In genomic region chr20:41619360-41620115, GRCh38 we compare ENCODE assay signal across 9 cellular contexts. TPM values are rescaled to one million over a fixed set of nuclear protein-coding genes. Genes with fewer than 3 reads are reported as not detected.
DNase-seq lines count a peak whose midpoint lies in the region; ATAC-seq, FAIRE-seq and TF ChIP-seq lines count a peak whose summit lies in the region.
"Had no signal": no experiment of that assay in that cellular context is flagged by ENCODE, and none has a peak within 500 bp of the region (broad histone marks: within the 10 kb centered on the region; RNA-seq: fewer than 3 reads in every experiment).

No MANE protein-coding gene starts in this region.

- ATAC-seq in HepG2 (peak; percentile 10; the same call in 2 of the 3 replicates), right lobe of liver (no peak)

- peaks cover 31% of the 10 kb centered on the region for H3K79me2 ChIP-seq in HepG2 (ENCODE audit: insufficient read depth, low read length)

- no peaks in the 10 kb centered on the region for H3K9me3 ChIP-seq in HepG2 (ENCODE audit: low read length)
- no peaks in the 10 kb centered on the region for H3K9me3 ChIP-seq in right lobe of liver
- no peaks in the 10 kb centered on the region for H3K9me3 ChIP-seq in uterus

- TF ChIP-seq CTCF in HepG2 (CRISPR knock-in tag; IDR thresholded peaks at IDR 0.05) (peak; percentile 65), right lobe of liver (IDR thresholded peaks at IDR 0.05) (no peak), uterus (IDR thresholded peaks at IDR 0.05) (no peak)

- H3K9me3 Mint-ChIP-seq in activated CD4-positive, alpha-beta memory T cell treated with anti-CD3 and anti-CD28 coated beads for 36 hours: no peaks in the 10 kb centered on the region
- H3K9me3 Mint-ChIP-seq in immature natural killer cell: no peaks in the 10 kb centered on the region

- H3K4me1 ChIP-seq in HepG2 (ENCODE audit: insufficient read depth, low read length) (peaks cover 35% of the 10 kb centered on the region), right lobe of liver (peaks cover 0 to 28% (median 14%) of the 10 kb centered on the region in 4 donors), uterus (peaks cover 0 to 8% of the 10 kb centered on the region in 2 donors)

- intact Hi-C loops in HepG2 (cut with micrococcal nuclease; ENCODE audit: unreplicated experiment) (loop anchor here (2.0 to 5.0 kb wide), 3 partner anchors 42 to 152 kb away; no protein-coding TSS in a partner anchor), right lobe of liver (cut with DNase I) (no loop called here), uterus (cut with DNase I; ENCODE audit: low total_unique reads) (no loop called here)
- intact Hi-C loops in activated CD4-positive, alpha-beta memory T cell treated with anti-CD3 and anti-CD28 coated beads for 36 hours (cut with micrococcal nuclease): loop anchor here (2.0 kb wide), 1 partner anchor 187 kb away; no protein-coding TSS in a partner anchor

- TF ChIP-seq EP300 in HepG2 (IDR thresholded peaks at IDR 0.05; ENCODE audit: low read depth in 2 of 2, low read length in 2 of 2): no peak
- TF ChIP-seq EP300 in HepG2 (CRISPR knock-in tag; IDR thresholded peaks at IDR 0.05; ENCODE audit: borderline replicate concordance): no peak

- POLR2A ChIA-PET in HepG2 (lab: Yijun Ruan, JAX): interaction anchor here (1.0 to 3.3 kb wide), 4 partner anchors 24 to 86 kb away, joined by 3 to 29 read pairs (median 10); no protein-coding TSS in a partner anchor
- POLR2A ChIA-PET in activated CD4-positive, alpha-beta memory T cell treated with anti-CD3 and anti-CD28 coated beads for 36 hours (lab: Charles Lee): interaction anchor here (0.6 kb wide), 1 partner anchor 274 kb away, joined by 3 read pairs; no protein-coding TSS in a partner anchor

- no peak overlapping the region for H3K27ac ChIP-seq in HepG2 (ENCODE audit: extremely low read length, insufficient read depth, low read length)
- no peak overlapping the region for H3K27ac ChIP-seq in right lobe of liver
- peak overlapping the region; percentile 84 to 87 for H3K27ac ChIP-seq in uterus

- H3K27me3 ChIP-seq in HepG2 (ENCODE audit: control insufficient read depth in 1 of 2, insufficient read depth in 2 of 2, low read length in 2 of 2) (no peaks in the 10 kb centered on the region; a peak in 1 of 5 replicates), right lobe of liver (no peaks in the 10 kb centered on the region), uterus (no peaks in the 10 kb centered on the region)

- peaks cover 28% of the 10 kb centered on the region for H4K20me1 ChIP-seq in HepG2 (ENCODE audit: insufficient read depth, low read length)

- BruUV-seq in HepG2 (replicated peaks; lab: Mats Ljungman, UMichigan): no TSS peak

- H3K4me1 Mint-ChIP-seq in activated CD4-positive, alpha-beta memory T cell treated with anti-CD3 and anti-CD28 coated beads for 36 hours (ENCODE audit: low read depth): peaks cover 29% of the 10 kb centered on the region
- H3K4me1 Mint-ChIP-seq in immature natural killer cell: peaks cover 25 to 41% of the 10 kb centered on the region in 2 donors

- H3K27me3 Mint-ChIP-seq in activated CD4-positive, alpha-beta memory T cell treated with anti-CD3 and anti-CD28 coated beads for 36 hours: no peaks in the 10 kb centered on the region
- peaks cover 2 to 8% (median 3%) of the 10 kb centered on the region in 3 donors for H3K27me3 Mint-ChIP-seq in immature natural killer cell (ENCODE audit: low read depth in 3 of 3)

- peak overlapping the region; percentile 62; the same call in 1 of the 2 replicates for H3K9ac ChIP-seq in HepG2 (ENCODE audit: insufficient read depth, low read depth, low read length)

- no peaks in the 10 kb centered on the region for H3K36me3 Mint-ChIP-seq in activated CD4-positive, alpha-beta memory T cell treated with anti-CD3 and anti-CD28 coated beads for 36 hours
- no peaks in the 10 kb centered on the region for H3K36me3 Mint-ChIP-seq in immature natural killer cell

- H3K4me3 Mint-ChIP-seq in activated CD4-positive, alpha-beta memory T cell treated with anti-CD3 and anti-CD28 coated beads for 36 hours: peak overlapping the region; percentile 69
- peak overlapping the region; percentile 66 to 93 (median 76) for H3K4me3 Mint-ChIP-seq in immature natural killer cell

- peak; percentile 17; the same call in 1 of the 2 replicates for TF ChIP-seq RAD21 in HepG2 (CRISPR knock-in tag; IDR thresholded peaks at IDR 0.05)

- WGBS in HepG2 (ENCODE audit: low lambda C conversion rate): 35% methylated on average over 5 of the region's 5 CpGs
- 85% methylated on average over 5 of the region's 5 CpGs for WGBS in right lobe of liver (ENCODE audit: insufficient coverage, low coverage, low lambda C conversion rate, missing lambda C conversion rate)

- no peak for TF ChIP-seq POLR2A in HepG2 (IDR thresholded peaks at IDR 0.05; ENCODE audit: insufficient read depth in 1 of 2, low read depth in 2 of 2, low read length in 2 of 2)
- no peak for TF ChIP-seq POLR2A in right lobe of liver (IDR thresholded peaks at IDR 0.05)
- no peak for TF ChIP-seq POLR2A in uterus (IDR thresholded peaks at IDR 0.05)

- in situ Hi-C loops in HepG2 (cut with HindIII; ENCODE audit: extremely low pct_ligation_motif_present, low pct_unique_long_range_greater_than_20kb): no loop called here

- H3K27ac Mint-ChIP-seq in activated CD4-positive, alpha-beta memory T cell treated with anti-CD3 and anti-CD28 coated beads for 36 hours: no peak overlapping the region
- H3K27ac Mint-ChIP-seq in immature natural killer cell: peak overlapping the region in 3 of 6 donors; percentile 20 to 80 (median 53)

- DNase-seq in HepG2 (ENCODE audit: low spot score) (no peak), right lobe of liver (no peak), immature natural killer cell (no peak), uterus (no peak), D341Med (ENCODE audit: low spot score) (no peak), NCI-H187 (lab: John Stamatoyannopoulos, UW) (no peak), amniotic stem cell (lab: John Stamatoyannopoulos, UW) (no peak)
- DNase-seq in activated CD4-positive, alpha-beta memory T cell treated with anti-CD3 and anti-CD28 coated beads for 36 hours: no peak
- DNase-seq: stimulated activated CD4-positive, alpha-beta T cell treated with anti-CD3 and anti-CD28 coated beads, Interleukin-1b, Interleukin-23, amount 100 ng/mL, for 48 hours had no signal

- CTCF ChIA-PET in HepG2 (lab: Yijun Ruan, JAX; ENCODE audit: low intra/inter-chr PET ratio, low total read pairs): no interaction called here
- CTCF ChIA-PET in activated CD4-positive, alpha-beta memory T cell treated with anti-CD3 and anti-CD28 coated beads for 36 hours (lab: Charles Lee): interaction anchor here (0.7 kb wide), 1 partner anchor 26 kb away, joined by 3 read pairs; no protein-coding TSS in a partner anchor

- H3K36me3 ChIP-seq in HepG2 (replicated peaks in 1 of 2; ENCODE audit: control insufficient read depth in 1 of 2, insufficient read depth in 2 of 2, low read length in 2 of 2): peaks cover 0 to 1% of the 10 kb centered on the region in 2 experiments; a peak in 2 of 5 replicates
- no peaks in the 10 kb centered on the region for H3K36me3 ChIP-seq in right lobe of liver
- no peaks in the 10 kb centered on the region for H3K36me3 ChIP-seq in uterus

- peak overlapping the region; percentile 91 for H3K4me2 ChIP-seq in HepG2 (ENCODE audit: low read depth, low read length)

- no peak for FAIRE-seq in HepG2 (lab: Jason Lieb, UNC)

- H3K4me3 ChIP-seq in HepG2 (replicated peaks in 1 of 3; ENCODE audit: insufficient read depth in 1 of 3, low read depth in 2 of 3, low read length in 3 of 3) (peak overlapping the region; percentile 87 to 99 (median 96)), right lobe of liver (no peak overlapping the region), uterus (peak overlapping the region in 1 of 2 donors; percentile 65)

- peak overlapping the region; percentile 38 for H2AFZ ChIP-seq in HepG2 (ENCODE audit: low read length)

RNA-seq across cellular contexts. Expression of gene CHD6, which starts 1.4 kb away (rescaled TPM):
- 33.9 and 52.0 TPM in 2 replicates for total RNA-seq in HepG2 (2016; rRNA removed; fragmentation: Illumina TruSeq; extraction: Trizol)
- total RNA-seq in HepG2 (2016; cell fraction: cytosol; rRNA removed; fragmentation: Illumina TruSeq; extraction: Trizol; ENCODE audit: low read depth): 383 and 424 TPM in 2 replicates
- total RNA-seq in HepG2 (2016; cell fraction: insoluble cytoplasmic fraction; rRNA removed; fragmentation: Illumina TruSeq; extraction: Trizol): 30.5 and 56.1 TPM in 2 replicates
- 103 and 120 TPM in 2 replicates for total RNA-seq in HepG2 (2016; cell fraction: membrane; rRNA removed; fragmentation: Illumina TruSeq; extraction: Trizol)
- 105 and 132 TPM in 2 replicates for total RNA-seq in HepG2 (2016; cell fraction: nucleus; rRNA removed; fragmentation: Illumina TruSeq; extraction: Trizol)
- polyA plus RNA-seq in HepG2 (2011; rRNA removed): 14.0 and 14.4 TPM in 2 replicates
- polyA plus RNA-seq in HepG2 (2011; cell fraction: cytosol; rRNA removed): 6.8 and 8.2 TPM in 2 replicates
- 66.8 and 70.6 TPM in 2 replicates for polyA plus RNA-seq in HepG2 (2011; cell fraction: nucleus; rRNA removed)
- polyA plus RNA-seq in HepG2 (2012): 21.8 and 27.4 TPM in 2 replicates
- polyA plus RNA-seq in HepG2 (2016; cell fraction: cytosol; fragmentation: Illumina TruSeq; extraction: Trizol; ENCODE audit: low read depth): 0.45 and 0.47 TPM in 2 replicates
- polyA plus RNA-seq in HepG2 (2016; cell fraction: insoluble cytoplasmic fraction; fragmentation: Illumina TruSeq; extraction: Trizol; ENCODE audit: low read depth): 8.5 and 8.8 TPM in 2 replicates
- 0.95 and 1.2 TPM in 2 replicates for polyA plus RNA-seq in HepG2 (2016; cell fraction: membrane; fragmentation: Illumina TruSeq; extraction: Trizol; ENCODE audit: low read depth)
- polyA plus RNA-seq in HepG2 (2016; cell fraction: nucleus; fragmentation: Illumina TruSeq; extraction: Trizol; ENCODE audit: insufficient read depth, low read depth): 53.6 and 57.4 TPM in 2 replicates
- 24.1 and 40.6 TPM in 2 replicates for polyA minus RNA-seq in HepG2 (2011; rRNA and poly(A)+ RNA removed; ENCODE audit: low replicate concordance)
- 16.1 and 19.3 TPM in 2 replicates for polyA minus RNA-seq in HepG2 (2011; cell fraction: cytosol; rRNA and poly(A)+ RNA removed)
- 257 and 299 TPM in 2 replicates for polyA minus RNA-seq in HepG2 (2011; cell fraction: nucleus; rRNA and poly(A)+ RNA removed)
- total RNA-seq in right lobe of liver: 10 to 100 TPM in 5 of 6 experiments, 1 to 10 TPM in 1; 9.3 to 24.1 (median 16.6) TPM
- 10 to 100 TPM; 25.2 to 29.6 TPM for total RNA-seq in activated CD4-positive, alpha-beta memory T cell treated with anti-CD3 and anti-CD28 coated beads for 36 hours
- polyA plus RNA-seq in immature natural killer cell: 10 to 100 TPM; 35.1 to 57.9 (median 42.0) TPM
- 10 to 100 TPM; 21.5 to 97.6 (median 53.7) TPM for total RNA-seq in uterus

Comparison
In these comparisons a context has a peak if more than half of its experiments do, and no peak if none do; other contexts are left out.
1. H3K4me3 ChIP-seq: peak in HepG2 (3 of 3); none in right lobe of liver (0 of 3).
2. intact Hi-C loops: an anchor here in HepG2 (2.0 to 5.0 kb wide) and activated CD4-positive, alpha-beta memory T cell treated with anti-CD3 and anti-CD28 coated beads for 36 hours (2.0 kb wide); none called in right lobe of liver and uterus.
3. H3K27ac ChIP-seq: peak in uterus (2 of 2); none in HepG2 (single experiment) and right lobe of liver (0 of 3).